In the genomic region with DNA sequence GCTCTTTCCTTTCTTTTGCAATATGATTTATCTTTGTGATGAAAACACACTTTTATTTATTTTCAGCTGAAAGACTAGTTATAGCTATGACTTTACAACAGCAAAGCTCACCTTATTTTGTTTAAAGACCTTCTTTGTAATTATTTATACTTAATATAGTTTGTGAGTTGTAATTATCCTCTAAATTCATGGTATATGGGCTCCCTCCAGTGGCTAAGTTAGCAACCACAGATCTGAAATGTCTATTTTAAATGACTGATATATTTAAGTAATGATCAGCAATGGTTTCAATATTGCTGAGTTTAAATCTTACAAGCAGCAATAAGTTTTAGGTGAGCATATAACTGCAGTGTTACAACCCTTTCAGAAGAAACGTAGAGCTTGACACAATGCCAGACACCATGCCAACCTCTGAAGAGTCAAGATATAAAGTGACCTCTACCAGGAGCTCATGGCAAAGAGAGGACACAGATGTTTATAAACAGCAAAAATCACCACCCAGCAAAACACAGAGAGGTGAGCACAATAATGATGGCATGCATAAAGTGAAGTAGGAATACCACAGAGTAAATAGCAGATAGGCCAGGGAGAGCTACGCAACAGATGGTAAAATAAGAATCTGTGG, we compare ENCODE assay signal across 8 cellular contexts.
DNase-seq lines count a peak whose midpoint lies in the region; ATAC-seq, FAIRE-seq and TF ChIP-seq lines count a peak whose summit lies in the region.

No MANE protein-coding gene starts in this region.

- H3K27ac ChIP-seq in adrenal gland: no peak overlapping the region

- no peaks in the 10 kb centered on the region for H3K36me3 ChIP-seq in adrenal gland (replicated peaks in 1 of 2)

- DNase-seq in SKM-1 treated with dmso at 0.1 percent for 144 hours (lab: John Stamatoyannopoulos, UW; ENCODE audit: unreplicated experiment) (peak; percentile 16), SKM-1 (lab: John Stamatoyannopoulos, UW; ENCODE audit: unreplicated experiment) (no peak), adrenal gland (no peak), iPS-NIHi7 (ENCODE audit: extremely low spot score) (peak; percentile 11), urothelium cell line (ENCODE audit: low spot score) (peak; percentile 4), CD1c-positive myeloid dendritic cell (ENCODE audit: extremely low spot score) (no peak), omental fat pad (ENCODE audit: low spot score) (no peak)

- no peak for FAIRE-seq in urothelium cell line (lab: Jason Lieb, UNC)

- ATAC-seq in HG02870 (IDR thresholded peaks at IDR 0.05; ENCODE audit: unreplicated experiment) (no peak), omental fat pad (ENCODE audit: low FRiP score) (no peak)

- WGBS in adrenal gland, 4 donors: 45 to 53% (median 51%) methylated on average over 2 of the region's 2 CpGs

- intact Hi-C loops in adrenal gland (cut with DNase I): no loop called here

- H3K4me1 ChIP-seq in adrenal gland (replicated peaks in 1 of 2): no peaks in the 10 kb centered on the region

- H3K27me3 ChIP-seq in adrenal gland: no peaks in the 10 kb centered on the region

- TF ChIP-seq CTCF in adrenal gland (IDR thresholded peaks at IDR 0.05) (peak; percentile 22 to 60 (median 46)), omental fat pad (IDR thresholded peaks at IDR 0.05) (no peak)

- TF ChIP-seq POLR2A in adrenal gland (IDR thresholded peaks at IDR 0.05): no peak

- no peaks in the 10 kb centered on the region for H3K9me3 ChIP-seq in adrenal gland (replicated peaks in 1 of 3)

- H3K4me3 ChIP-seq in adrenal gland: no peak overlapping the region

Comparison
In these comparisons a context has a peak if more than half of its experiments do, and no peak if none do; other contexts are left out.
1. DNase-seq: peak in SKM-1 treated with dmso at 0.1 percent for 144 hours (single experiment), iPS-NIHi7 (single experiment) and urothelium cell line (single experiment); none in SKM-1 (single experiment), adrenal gland (0 of 7), CD1c-positive myeloid dendritic cell (single experiment) and omental fat pad (single experiment).
2. CTCF ChIP-seq: peak in adrenal gland (6 of 6); none in omental fat pad (0 of 3).